In genomic region chr19:1668339-1669123, GRCh38 we compare ENCODE assay signal across 10 cellular contexts. TPM values are rescaled to one million over a fixed set of nuclear protein-coding genes. Genes with fewer than 3 reads are reported as not detected.
DNase-seq lines count a peak whose midpoint lies in the region; ATAC-seq and TF ChIP-seq lines count a peak whose summit lies in the region.
"Had no signal": no experiment of that assay in that cellular context is flagged by ENCODE, and none has a peak within 500 bp of the region (broad histone marks: within the 10 kb centered on the region; RNA-seq: fewer than 3 reads in every experiment).

No MANE protein-coding gene starts in this region.

- no peaks in the 10 kb centered on the region for H3K36me3 Mint-ChIP-seq in activated naive CD4-positive, alpha-beta T cell treated with anti-CD3 and anti-CD28 coated beads, Interleukin-2, amount 50 U/mL, for 72 hours
- no peaks in the 10 kb centered on the region for H3K36me3 Mint-ChIP-seq in neural progenitor cell

- no peaks in the 10 kb centered on the region for H3K9me3 ChIP-seq in neural progenitor cell (ENCODE audit: low read depth)

- no peak overlapping the region for H3K27ac Mint-ChIP-seq in activated naive CD4-positive, alpha-beta T cell treated with anti-CD3 and anti-CD28 coated beads, Interleukin-2, amount 50 U/mL, for 72 hours
- no peak overlapping the region for H3K27ac Mint-ChIP-seq in neural progenitor cell

- peak overlapping the region; percentile 40 for H2AFZ ChIP-seq in neural progenitor cell (replicated peaks)

- peaks cover 13% of the 10 kb centered on the region for H3K4me1 Mint-ChIP-seq in neural progenitor cell

- no peak overlapping the region for H3K4me3 Mint-ChIP-seq in neural progenitor cell

- H3K27me3 Mint-ChIP-seq in neural progenitor cell (ENCODE audit: insufficient read depth, low read depth) = peaks cover 37% of the 10 kb centered on the region

- no peaks in the 10 kb centered on the region for H3K79me2 ChIP-seq in neural progenitor cell (ENCODE audit: low read depth)

- no peaks in the 10 kb centered on the region for H3K36me3 ChIP-seq in neural progenitor cell

- no peak overlapping the region for H3K27ac ChIP-seq in neural progenitor cell

- no peak overlapping the region for H3K9ac ChIP-seq in neural progenitor cell

- peak overlapping the region; percentile 68 for H3K4me2 ChIP-seq in neural progenitor cell

- peak overlapping the region; percentile 6 for H3K4me3 ChIP-seq in neural progenitor cell

- H3F3A ChIP-seq in neural progenitor cell (ENCODE audit: low read depth) = peaks cover 25% of the 10 kb centered on the region

- ATAC-seq in HG02759 (IDR thresholded peaks at IDR 0.05; ENCODE audit: unreplicated experiment) (peak; percentile 42), GM18870 (IDR thresholded peaks at IDR 0.05; ENCODE audit: unreplicated experiment) (no peak)
- ATAC-seq in activated naive CD4-positive, alpha-beta T cell treated with anti-CD3 and anti-CD28 coated beads, Interleukin-2, amount 50 U/mL, for 72 hours = peak; percentile 32 to 45

- H3K4me1 ChIP-seq in neural progenitor cell = peaks cover 9% of the 10 kb centered on the region

- no peak for TF ChIP-seq CTCF in neural progenitor cell (IDR thresholded peaks at IDR 0.05)

- H3K9me3 Mint-ChIP-seq in activated naive CD4-positive, alpha-beta T cell treated with anti-CD3 and anti-CD28 coated beads, Interleukin-2, amount 50 U/mL, for 72 hours = no peaks in the 10 kb centered on the region
- no peaks in the 10 kb centered on the region for H3K9me3 Mint-ChIP-seq in neural progenitor cell

- DNase-seq in NCI-H524 (lab: John Stamatoyannopoulos, UW) (peak; percentile 23 to 56), NCI-H524 treated with DMSO at 0.1 percent for 48 hours (lab: John Stamatoyannopoulos, UW) (no peak), neural progenitor cell (ENCODE audit: low spot score) (peak; percentile 54), nucleus accumbens (lab: John Stamatoyannopoulos, UW) (no peak), DMS79 (lab: John Stamatoyannopoulos, UW) (no peak)
- no peak for DNase-seq in activated naive CD4-positive, alpha-beta T cell treated with anti-CD3 and anti-CD28 coated beads, Interleukin-2, amount 50 U/mL, for 72 hours (ENCODE audit: low spot score in 2 of 2)
- DNase-seq: activated CD4-positive, CD25-positive, alpha-beta regulatory T cell; small intestine had no signal

- no peaks in the 10 kb centered on the region for H4K20me1 ChIP-seq in neural progenitor cell (ENCODE audit: low read depth)

- H3K27me3 ChIP-seq in neural progenitor cell = peaks cover 65% of the 10 kb centered on the region

RNA-seq across cellular contexts. Expression of gene TCF3, which starts 16.1 kb away (rescaled TPM):
- 100 to 1,000 TPM in 1 of 2 donors, 10 to 100 TPM in 1; 65.2 to 104 TPM for total RNA-seq in activated naive CD4-positive, alpha-beta T cell treated with anti-CD3 and anti-CD28 coated beads, Interleukin-2, amount 50 U/mL, for 72 hours
- 131 and 332 TPM in 2 replicates for total RNA-seq in neural progenitor cell (ENCODE audit: low replicate concordance)

Comparison
In these comparisons a context has a peak if more than half of its experiments do, and no peak if none do; other contexts are left out.
1. DNase-seq: peak in NCI-H524 (2 of 2) and neural progenitor cell (single experiment); none in NCI-H524 treated with DMSO at 0.1 percent for 48 hours (single experiment), activated naive CD4-positive, alpha-beta T cell treated with anti-CD3 and anti-CD28 coated beads, Interleukin-2, amount 50 U/mL, for 72 hours (0 of 2), nucleus accumbens (0 of 56) and DMS79 (single experiment).